Comparison of ENCODE assay signal across 15 cellular contexts in the genomic region with DNA sequence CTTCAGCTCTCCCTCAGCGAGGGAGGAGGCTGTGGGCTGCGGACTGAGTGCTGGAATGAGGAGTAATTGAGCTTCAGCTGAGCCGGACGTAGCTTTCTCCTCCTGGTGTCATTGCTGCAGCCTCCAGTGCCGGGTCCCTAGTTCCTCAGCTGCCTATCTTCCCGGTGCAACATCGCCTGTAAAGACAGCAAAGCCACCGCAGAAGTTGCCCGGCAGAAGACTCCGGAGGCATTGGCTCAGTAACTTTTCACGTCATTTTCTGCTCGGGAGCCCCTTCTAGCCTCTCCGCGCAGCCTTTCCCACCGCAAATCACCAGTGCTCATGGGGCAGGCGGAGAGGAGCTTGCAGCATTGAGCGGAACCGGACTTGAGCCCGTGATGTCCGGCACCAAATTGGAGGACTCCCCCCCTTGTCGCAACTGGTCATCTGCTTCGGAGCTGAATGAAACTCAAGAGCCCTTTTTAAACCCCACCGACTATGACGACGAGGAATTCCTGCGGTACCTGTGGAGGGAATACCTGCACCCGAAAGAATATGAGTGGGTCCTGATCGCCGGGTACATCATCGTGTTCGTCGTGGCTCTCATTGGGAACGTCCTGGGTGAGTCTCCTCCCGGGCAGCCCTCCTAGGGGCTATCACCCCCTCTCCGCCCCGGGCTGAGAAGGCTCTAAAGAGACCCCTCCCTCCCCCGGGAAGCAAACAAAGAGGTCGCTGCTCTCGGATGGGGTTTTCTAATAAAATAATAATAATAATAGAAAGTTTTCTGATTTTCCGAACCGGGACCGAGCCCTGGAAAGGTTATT. TPM values are rescaled to one million over a fixed set of nuclear protein-coding genes. Genes with fewer than 3 reads are reported as not detected.
DNase-seq lines count a peak whose midpoint lies in the region; ATAC-seq, FAIRE-seq and TF ChIP-seq lines count a peak whose summit lies in the region.
"Had no signal": no experiment of that assay in that cellular context is flagged by ENCODE, and none has a peak within 500 bp of the region (broad histone marks: within the 10 kb centered on the region; RNA-seq: fewer than 3 reads in every experiment).

TSS of gene HCRTR2 (plus strand) at position 305 of the 803 bp plus-strand sequence. CDS start at position 378, 73 bp downstream.

- no peaks in the 10 kb centered on the region for H3K9me3 ChIP-seq in A549
- H3K9me3 ChIP-seq: tibial nerve had no signal

- no peak within 1 kb of the TSS for H3K27ac ChIP-seq in A549
- H3K27ac ChIP-seq: tibial nerve had no signal

- POLR2A ChIA-PET in A549 (lab: Yijun Ruan, JAX): no interaction called here
- POLR2A ChIA-PET in activated CD4-positive, alpha-beta T cell treated with anti-CD3 and anti-CD28 coated beads, Interleukin-2, amount 10 ng/mL, durations not matched to agents 7 days and 5 days (lab: Charles Lee): no interaction called here

- H3K27me3 Mint-ChIP-seq in nephron progenitor cell (ENCODE audit: low read depth, poor library complexity): peaks cover 44% of the 10 kb centered on the region
- peaks cover 2% of the 10 kb centered on the region for H3K27me3 Mint-ChIP-seq in activated CD4-positive, alpha-beta T cell treated with anti-CD3 and anti-CD28 coated beads, Interleukin-2, amount 10 ng/mL, durations not matched to agents 7 days and 5 days

- H3K4me1 Mint-ChIP-seq in nephron progenitor cell: peaks cover 11% of the 10 kb centered on the region
- H3K4me1 Mint-ChIP-seq in activated CD4-positive, alpha-beta T cell treated with anti-CD3 and anti-CD28 coated beads, Interleukin-2, amount 10 ng/mL, durations not matched to agents 7 days and 5 days: no peaks in the 10 kb centered on the region

- TF ChIP-seq EP300 in A549 (IDR thresholded peaks at IDR 0.05): no peak

- H3K4me3 Mint-ChIP-seq in nephron progenitor cell: peak within 1 kb of the TSS; percentile 75
- no peak within 1 kb of the TSS for H3K4me3 Mint-ChIP-seq in activated CD4-positive, alpha-beta T cell treated with anti-CD3 and anti-CD28 coated beads, Interleukin-2, amount 10 ng/mL, durations not matched to agents 7 days and 5 days

- FAIRE-seq in A549 (lab: Jason Lieb, UNC) (no peak), H54 (lab: Jason Lieb, UNC) (no peak)

- no peak for TF ChIP-seq POLR2A in A549 (IDR thresholded peaks at IDR 0.05; ENCODE audit: low read length)
- no peak for TF ChIP-seq POLR2A in H54 (IDR thresholded peaks at IDR 0.05; ENCODE audit: low read depth, low read length)

- no peaks in the 10 kb centered on the region for H3K36me3 Mint-ChIP-seq in nephron progenitor cell (ENCODE audit: low read depth)
- H3K36me3 Mint-ChIP-seq in activated CD4-positive, alpha-beta T cell treated with anti-CD3 and anti-CD28 coated beads, Interleukin-2, amount 10 ng/mL, durations not matched to agents 7 days and 5 days (ENCODE audit: low read depth): no peaks in the 10 kb centered on the region

- CTCF ChIA-PET in A549 (lab: Yijun Ruan, JAX): interaction anchor here (0.6 kb wide), 1 partner anchor 549 kb away, joined by 3 read pairs; no protein-coding TSS in a partner anchor
- CTCF ChIA-PET in activated CD4-positive, alpha-beta T cell treated with anti-CD3 and anti-CD28 coated beads, Interleukin-2, amount 10 ng/mL, durations not matched to agents 7 days and 5 days (lab: Charles Lee): no interaction called here

- no peak for TF ChIP-seq RAD21 in A549 (conservative IDR thresholded peaks at IDR 0.05 in 1 of 2, IDR thresholded peaks at IDR 0.05 in 1 of 2)

- TF ChIP-seq CTCF in A549 (IDR thresholded peaks at IDR 0.05): no peak
- TF ChIP-seq CTCF in epithelial cell of proximal tubule (conservative IDR thresholded peaks at IDR 0.05; ENCODE audit: low read depth, low read length): no peak
- no peak for TF ChIP-seq CTCF in nephron progenitor cell (IDR thresholded peaks at IDR 0.05)

- 38% methylated on average over 38 of the region's 42 CpGs for WGBS in A549 (ENCODE audit: missing lambda C conversion rate)

- no peaks in the 10 kb centered on the region for H3K9me3 Mint-ChIP-seq in nephron progenitor cell
- no peaks in the 10 kb centered on the region for H3K9me3 Mint-ChIP-seq in activated CD4-positive, alpha-beta T cell treated with anti-CD3 and anti-CD28 coated beads, Interleukin-2, amount 10 ng/mL, durations not matched to agents 7 days and 5 days

- no peaks in the 10 kb centered on the region for H3K4me1 ChIP-seq in A549

- no peak for DNase-seq in A549 (ENCODE audit: low read depth in 1 of 2, low spot score in 1 of 2)
- DNase-seq in NCI-H69 (lab: John Stamatoyannopoulos, UW): peak; percentile 53
- DNase-seq in epithelial cell of proximal tubule (ENCODE audit: low read depth): no peak
- peak; percentile 30 for DNase-seq in nephron progenitor cell
- DNase-seq in H54 (ENCODE audit: insufficient read length, low spot score): no peak
- no peak for DNase-seq in stimulated activated naive CD4-positive, alpha-beta T cell treated with Interleukin-2 at 50 U/mL for 16 hours (lab: John Stamatoyannopoulos, UW)
- no peak for DNase-seq in activated CD4-positive, alpha-beta T cell treated with anti-CD3 and anti-CD28 coated beads, Interleukin-2, amount 10 ng/mL, durations not matched to agents 7 days and 5 days
- DNase-seq: activated naive CD4-positive, alpha-beta T cell treated with anti-CD3 and anti-CD28 coated beads, Interleukin-2, amount 50 U/mL, for 16 hours; NCI-H1694 treated with DMSO at 0.1 percent for 48 hours; T-helper 9 cell had no signal

- H3K4me3 ChIP-seq in A549 (no peak within 1 kb of the TSS), epithelial cell of proximal tubule (ENCODE audit: low read depth, low read length) (peak within 1 kb of the TSS; percentile 20)

- H3K4me2 ChIP-seq in A549: peak within 1 kb of the TSS; percentile 43; the same call in 1 of the 3 replicates

- H3K27ac Mint-ChIP-seq in nephron progenitor cell: no peak within 1 kb of the TSS
- H3K27ac Mint-ChIP-seq in activated CD4-positive, alpha-beta T cell treated with anti-CD3 and anti-CD28 coated beads, Interleukin-2, amount 10 ng/mL, durations not matched to agents 7 days and 5 days: no peak within 1 kb of the TSS

- no peak for ATAC-seq in A549
- no peak for ATAC-seq in HG03280 (IDR thresholded peaks at IDR 0.05; ENCODE audit: unreplicated experiment)

TF ChIP-seq in A549, 52 proteins besides CTCF, POLR2A, EP300 and RAD21:
- TF ChIP-seq RFX5 (IDR thresholded peaks at IDR 0.05) (no peak), HOXA7 (CRISPR knock-in tag; IDR thresholded peaks at IDR 0.05) (no peak), HOXB5 (CRISPR knock-in tag; IDR thresholded peaks at IDR 0.05) (no peak), KDM5A (IDR thresholded peaks at IDR 0.05) (no peak), EHF (CRISPR knock-in tag; IDR thresholded peaks at IDR 0.05) (no peak), FOSB (CRISPR knock-in tag; IDR thresholded peaks at IDR 0.05) (no peak), MYC (IDR thresholded peaks at IDR 0.05; ENCODE audit: borderline replicate concordance, low read length) (no peak), USF2 (IDR thresholded peaks at IDR 0.05) (no peak), FOXS1 (CRISPR knock-in tag; IDR thresholded peaks at IDR 0.05) (no peak), ZFP36 (IDR thresholded peaks at IDR 0.05; ENCODE audit: borderline replicate concordance, partially characterized antibody) (no peak), JUN (IDR thresholded peaks at IDR 0.05) (no peak)
- TF ChIP-seq, protein P1, sequence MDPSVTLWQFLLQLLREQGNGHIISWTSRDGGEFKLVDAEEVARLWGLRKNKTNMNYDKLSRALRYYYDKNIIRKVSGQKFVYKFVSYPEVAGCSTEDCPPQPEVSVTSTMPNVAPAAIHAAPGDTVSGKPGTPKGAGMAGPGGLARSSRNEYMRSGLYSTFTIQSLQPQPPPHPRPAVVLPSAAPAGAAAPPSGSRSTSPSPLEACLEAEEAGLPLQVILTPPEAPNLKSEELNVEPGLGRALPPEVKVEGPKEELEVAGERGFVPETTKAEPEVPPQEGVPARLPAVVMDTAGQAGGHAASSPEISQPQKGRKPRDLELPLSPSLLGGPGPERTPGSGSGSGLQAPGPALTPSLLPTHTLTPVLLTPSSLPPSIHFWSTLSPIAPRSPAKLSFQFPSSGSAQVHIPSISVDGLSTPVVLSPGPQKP (IDR thresholded peaks at IDR 0.05; ENCODE audit: low read depth, low read length): no peak

RNA-seq across cellular contexts. Expression of gene HCRTR2, which starts in this region (rescaled TPM):
- not detected in 2 replicates for polyA plus RNA-seq in A549 (2011; rRNA removed)
- not detected in 2 replicates for polyA plus RNA-seq in A549 (2012; cell fraction: cytosol; rRNA removed)
- not detected in 2 replicates for polyA plus RNA-seq in A549 (2012; cell fraction: nucleus; rRNA removed)
- polyA plus RNA-seq in A549 (2017; fragmentation: RNase III; extraction: RNeasy Plus Mini Kit Qiagen cat#74134 plus additional on column Dnase treatment): not detected in 3 replicates
- not detected in 2 replicates for polyA minus RNA-seq in A549 (2011; rRNA and poly(A)+ RNA removed)
- not detected in 2 replicates for total RNA-seq in epithelial cell of proximal tubule
- not detected for total RNA-seq in activated CD4-positive, alpha-beta T cell treated with anti-CD3 and anti-CD28 coated beads, Interleukin-2, amount 10 ng/mL, durations not matched to agents 7 days and 5 days
- total RNA-seq: activated CD8-positive, alpha-beta memory T cell treated with anti-CD3 and anti-CD28 coated beads for 36 hours; dermis microvascular lymphatic vessel endothelial cell; G401; tibial nerve had no signal

Comparison
In these comparisons a context has a peak if more than half of its experiments do, and no peak if none do; other contexts are left out.
1. DNase-seq: peak in NCI-H69 (single experiment) and nephron progenitor cell (single experiment); none in A549 (0 of 2), epithelial cell of proximal tubule (single experiment), H54 (single experiment), stimulated activated naive CD4-positive, alpha-beta T cell treated with Interleukin-2 at 50 U/mL for 16 hours (single experiment) and activated CD4-positive, alpha-beta T cell treated with anti-CD3 and anti-CD28 coated beads, Interleukin-2, amount 10 ng/mL, durations not matched to agents 7 days and 5 days (single experiment).